ENCODE assay signal across 10 cellular contexts in the genomic region with DNA sequence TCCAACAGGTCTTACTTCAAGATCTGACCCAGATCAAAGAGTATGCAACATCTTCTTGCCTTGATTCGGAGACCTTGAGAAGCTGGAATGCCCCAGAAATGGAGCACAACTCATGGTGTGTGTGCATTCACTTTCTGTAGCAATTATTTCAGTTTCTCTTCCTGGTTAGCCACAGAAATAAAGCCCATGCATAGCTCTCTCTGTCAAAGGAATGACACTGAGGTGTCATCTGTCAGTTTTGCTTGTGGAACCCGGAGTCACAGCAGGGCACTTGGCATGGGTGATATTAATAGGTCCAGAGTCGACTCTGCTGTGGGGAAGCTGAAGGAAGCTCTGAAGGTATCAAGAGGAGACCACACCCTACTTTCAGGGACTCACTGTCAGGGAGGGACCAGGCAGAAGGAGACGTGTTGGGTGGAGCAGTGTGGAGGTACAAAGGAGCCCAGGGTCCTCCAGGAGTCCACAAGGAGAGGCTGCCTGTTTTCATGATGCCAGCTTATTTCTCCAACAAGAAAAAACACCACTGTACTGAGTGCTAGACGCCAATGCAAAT. TPM values are rescaled to one million over a fixed set of nuclear protein-coding genes. Genes with fewer than 3 reads are reported as not detected.
DNase-seq lines count a peak whose midpoint lies in the region; ATAC-seq and TF ChIP-seq lines count a peak whose summit lies in the region.
"Had no signal": no experiment of that assay in that cellular context is flagged by ENCODE, and none has a peak within 500 bp of the region (broad histone marks: within the 10 kb centered on the region; RNA-seq: fewer than 3 reads in every experiment).

No MANE protein-coding gene starts in this region.

- no peaks in the 10 kb centered on the region for H3K79me2 ChIP-seq in GM23248 (ENCODE audit: insufficient read depth)

- no peaks in the 10 kb centered on the region for H3K9me3 ChIP-seq in GM23248 (ENCODE audit: low read depth)

- H3K9ac ChIP-seq in GM23248 = no peak overlapping the region

- H4K20me1 ChIP-seq in GM23248 (ENCODE audit: insufficient read depth) = no peaks in the 10 kb centered on the region

- DNase-seq in GM13976 (ENCODE audit: low spot score) (peak; percentile 37), OCI-M1 (lab: John Stamatoyannopoulos, UW) (no peak), cardiac septum (ENCODE audit: low spot score) (no peak), GM23248 (no peak), NCI-H2171 (lab: John Stamatoyannopoulos, UW) (no peak)
- DNase-seq: mesendoderm had no signal

- peak; percentile 65 for ATAC-seq in GM19351 (IDR thresholded peaks at IDR 0.05; ENCODE audit: unreplicated experiment)
- ATAC-seq in HG02840 (IDR thresholded peaks at IDR 0.05; ENCODE audit: low FRiP score, unreplicated experiment) = peak; percentile 63
- peak; percentile 51 for ATAC-seq in HG03558 (IDR thresholded peaks at IDR 0.05; ENCODE audit: extremely low read depth, unreplicated experiment)

- in situ Hi-C loops in GM13976 (cut with MboI; ENCODE audit: low sequenced_read_pairs, unreplicated experiment) = no loop called here
- in situ Hi-C loops in GM23248 (cut with MboI) = no loop called here

- no peak overlapping the region for H3K27ac ChIP-seq in GM23248
- H3K27ac ChIP-seq: C4-2B had no signal

- H3K4me2 ChIP-seq in GM23248 (ENCODE audit: unreplicated experiment) = no peak overlapping the region

- H2AFZ ChIP-seq in GM23248 = no peak overlapping the region

- intact Hi-C loops in cardiac septum (cut with DNase I) = no loop called here

- H3K4me1 ChIP-seq in GM23248 (ENCODE audit: insufficient read depth) = no peaks in the 10 kb centered on the region

- H3F3A ChIP-seq in GM23248 (ENCODE audit: insufficient read depth) = no peaks in the 10 kb centered on the region

- H3K27me3 ChIP-seq in GM23248 (replicated peaks; ENCODE audit: insufficient read depth) = peaks cover 27% of the 10 kb centered on the region

- 29 to 36% methylated on average over 5 of the region's 5 CpGs for WGBS in GM23248 (ENCODE audit: low coverage in 1 of 2, low lambda C conversion rate in 2 of 2, missing lambda C conversion rate in 2 of 2), 2 experiments

- H3K4me3 ChIP-seq in GM23248 = no peak overlapping the region

- no peak for TF ChIP-seq CTCF in GM13976 (IDR thresholded peaks at IDR 0.05; ENCODE audit: borderline replicate concordance, control extremely low read depth, extremely low read depth, insufficient read depth, missing control alignments)

- no peaks in the 10 kb centered on the region for H3K36me3 ChIP-seq in GM23248 (ENCODE audit: low read depth)

- H3K9me2 ChIP-seq in GM23248 (ENCODE audit: insufficient read depth) = no peaks in the 10 kb centered on the region

RNA-seq across cellular contexts. Expression of a gene that starts 10.7 kb away (rescaled TPM):
- total RNA-seq in cardiac septum = not detected
- total RNA-seq in GM23248 (2014; rRNA removed; shearing (Covaris generic)) = not detected in 2 replicates
- not detected in 2 replicates for polyA plus RNA-seq in GM23248 (2016; fragmentation: Nextera tagmentation; extraction: Ambion mirVana)
